16 cellular contexts compared by ENCODE assay signal in the genomic region with DNA sequence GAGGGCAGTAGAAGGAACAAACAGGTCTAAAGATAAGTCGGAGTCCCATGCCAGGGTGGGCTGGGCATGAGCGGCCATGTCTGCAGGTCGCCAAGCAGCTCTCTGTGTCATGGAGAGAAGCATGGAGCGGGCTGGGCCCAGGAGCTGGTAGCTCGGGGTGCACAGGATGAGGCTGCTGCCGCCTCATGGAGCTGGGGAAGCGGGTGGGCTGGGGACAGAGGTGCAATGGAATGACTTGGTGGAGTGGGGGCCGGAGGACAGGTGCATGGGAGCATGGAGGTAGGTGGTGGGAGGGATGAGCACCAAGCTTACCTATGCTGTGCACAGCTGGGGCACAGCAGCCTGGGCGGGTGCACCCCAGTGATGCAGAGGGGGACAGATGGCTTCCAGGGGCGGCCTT. TPM values are rescaled to one million over a fixed set of nuclear protein-coding genes. Genes with fewer than 3 reads are reported as not detected.
DNase-seq lines count a peak whose midpoint lies in the region; ATAC-seq and TF ChIP-seq lines count a peak whose summit lies in the region.
"Had no signal": no experiment of that assay in that cellular context is flagged by ENCODE, and none has a peak within 500 bp of the region (broad histone marks: within the 10 kb centered on the region; RNA-seq: fewer than 3 reads in every experiment).

No MANE protein-coding gene starts in this region.

- no peak overlapping the region for H3K4me2 ChIP-seq in neuronal stem cell (ENCODE audit: insufficient read depth, low read length, poor library complexity, severe bottlenecking)
- H3K4me2 ChIP-seq: BLaER1 had no signal

- no peak overlapping the region for H3K18ac ChIP-seq in neuronal stem cell (ENCODE audit: low read length)

- H3K4me3 ChIP-seq in H7 (ENCODE audit: insufficient read depth, low read depth, low read length): no peak overlapping the region
- no peak overlapping the region for H3K4me3 ChIP-seq in endodermal cell (ENCODE audit: low read length)
- H3K4me3 ChIP-seq in neuronal stem cell (ENCODE audit: low read length in 2 of 2): no peak overlapping the region
- H3K4me3 ChIP-seq in transverse colon: no peak overlapping the region
- H3K4me3 ChIP-seq: BLaER1, GM12878, HAP-1 had no signal

- H3K9me3 Mint-ChIP-seq in endodermal cell: no peaks in the 10 kb centered on the region
- H3K9me3 Mint-ChIP-seq: CD4-positive, alpha-beta memory T cell had no signal

- H3K9ac ChIP-seq in endodermal cell (ENCODE audit: extremely low read depth, low read length, poor library complexity, severe bottlenecking) (no peak overlapping the region), neuronal stem cell (ENCODE audit: low read depth, low read length, poor library complexity) (no peak overlapping the region)
- H3K9ac ChIP-seq: BLaER1 had no signal

- H3K23ac ChIP-seq in neuronal stem cell (ENCODE audit: low read depth, low read length, poor library complexity): no peak overlapping the region

- H2AFZ ChIP-seq in neuronal stem cell (ENCODE audit: low read length): no peak overlapping the region

- H3K4me1 Mint-ChIP-seq in endodermal cell: no peaks in the 10 kb centered on the region

- no peak overlapping the region for H2BK5ac ChIP-seq in neuronal stem cell (ENCODE audit: low read length)

- no peak overlapping the region for H3K4ac ChIP-seq in neuronal stem cell (ENCODE audit: low read length)

- 92 to 95% methylated on average over 8 to 10 of the region's 10 CpGs for WGBS in endodermal cell (ENCODE audit: insufficient coverage in 1 of 2, insufficient read length in 1 of 2), 2 experiments
- no CpG with 5 or more reads among the region's 10 CpGs for WGBS in neuronal stem cell (ENCODE audit: extremely low coverage in 2 of 2, insufficient read length in 2 of 2, insufficient replicate concordance in 1 of 2), 2 donors
- 77 to 78% methylated on average over 3 to 10 of the region's 10 CpGs for WGBS in transverse colon (ENCODE audit: low coverage in 1 of 2), 2 donors

- peaks cover 52% of the 10 kb centered on the region for H3K27me3 ChIP-seq in H7 (ENCODE audit: control insufficient read depth, insufficient read depth, low read length)
- H3K27me3 ChIP-seq in endodermal cell (ENCODE audit: control insufficient read depth, insufficient read depth, low read length, poor library complexity, severe bottlenecking): peaks cover 87% of the 10 kb centered on the region
- H3K27me3 ChIP-seq in neuronal stem cell (ENCODE audit: control insufficient read depth in 3 of 3, insufficient read depth in 3 of 3, low read depth in 1 of 3, low read length in 3 of 3): peaks cover 0 to 31% (median 19%) of the 10 kb centered on the region in 3 experiments
- H3K27me3 ChIP-seq in transverse colon: peaks cover 72% of the 10 kb centered on the region

- no peaks in the 10 kb centered on the region for H3K36me3 Mint-ChIP-seq in endodermal cell (ENCODE audit: low read depth)
- H3K36me3 Mint-ChIP-seq: CD14-positive monocyte; CD4-positive, alpha-beta memory T cell had no signal

- no peak overlapping the region for H2BK15ac ChIP-seq in neuronal stem cell (ENCODE audit: low read length)

- no peaks in the 10 kb centered on the region for H3K79me1 ChIP-seq in neuronal stem cell (ENCODE audit: low read depth, low read length)

- intact Hi-C loops in transverse colon (cut with DNase I; ENCODE audit: low total_unique reads): no loop called here

- H3K9me3 ChIP-seq in endodermal cell (ENCODE audit: control insufficient read depth, low read length): no peaks in the 10 kb centered on the region
- no peaks in the 10 kb centered on the region for H3K9me3 ChIP-seq in neuronal stem cell (replicated peaks in 1 of 2; ENCODE audit: control insufficient read depth in 2 of 2, insufficient read depth in 1 of 2, low read depth in 1 of 2, low read length in 2 of 2)
- H3K9me3 ChIP-seq in transverse colon: no peaks in the 10 kb centered on the region
- H3K9me3 ChIP-seq: BLaER1, HAP-1 had no signal

- no peak overlapping the region for H3K4me3 Mint-ChIP-seq in endodermal cell
- H3K4me3 Mint-ChIP-seq: CD14-positive monocyte; CD4-positive, alpha-beta memory T cell had no signal

- H3K36me3 ChIP-seq in H7 (replicated peaks; ENCODE audit: control insufficient read depth, insufficient read depth, low read length) (no peaks in the 10 kb centered on the region), endodermal cell (ENCODE audit: control insufficient read depth, insufficient read depth, low read length) (no peaks in the 10 kb centered on the region), neuronal stem cell (replicated peaks in 1 of 2; ENCODE audit: control insufficient read depth in 2 of 2, insufficient read depth in 2 of 2, low read length in 2 of 2) (no peaks in the 10 kb centered on the region), transverse colon (no peaks in the 10 kb centered on the region)
- H3K36me3 ChIP-seq: BLaER1, HAP-1 had no signal

- no peak overlapping the region for H4K8ac ChIP-seq in neuronal stem cell (ENCODE audit: low read depth, low read length)

- peak; percentile 34 for DNase-seq in H7
- peak; percentile 26 for DNase-seq in endodermal cell
- DNase-seq in neuronal stem cell (ENCODE audit: low spot score): no peak
- no peak for DNase-seq in transverse colon
- no peak for DNase-seq in ACHN
- DNase-seq: AML-193, DMS79 treated with DMSO at 0.1 percent for 48 hours, GF-D8 had no signal

- H2AK5ac ChIP-seq in neuronal stem cell (ENCODE audit: low read depth, low read length): peak overlapping the region; percentile 2

- H3K27ac ChIP-seq in endodermal cell (ENCODE audit: low read depth, low read length) (no peak overlapping the region), neuronal stem cell (replicated peaks; ENCODE audit: low read length) (no peak overlapping the region), transverse colon (no peak overlapping the region)
- H3K27ac ChIP-seq: BLaER1, HL-60 had no signal

- in situ Hi-C loops in transverse colon (cut with MboI; ENCODE audit: low pct_ligation_motif_present in 1 of 4, low pct_unique_long_range_greater_than_20kb in 1 of 4, low sequenced_read_pairs in 3 of 4): no loop called here
- in situ Hi-C loops in ACHN (cut with HindIII; ENCODE audit: low pct_ligation_motif_present, low pct_unique_long_range_greater_than_20kb, low sequenced_read_pairs): no loop called here

- H3K14ac ChIP-seq in neuronal stem cell (ENCODE audit: low read length): no peak overlapping the region

- peaks cover 88% of the 10 kb centered on the region for H3K27me3 Mint-ChIP-seq in endodermal cell (ENCODE audit: insufficient read depth)

- H3K4me1 ChIP-seq in endodermal cell (ENCODE audit: control insufficient read depth, insufficient read depth, low read length) (no peaks in the 10 kb centered on the region), neuronal stem cell (ENCODE audit: control insufficient read depth in 2 of 2, insufficient read depth in 1 of 2, low read depth in 1 of 2, low read length in 2 of 2) (peaks cover 5 to 32% of the 10 kb centered on the region in 2 donors), transverse colon (peaks cover 0 to 7% (median 2%) of the 10 kb centered on the region in 4 donors)
- H3K4me1 ChIP-seq: HAP-1 had no signal

- no peak for ATAC-seq in HG02870 (IDR thresholded peaks at IDR 0.05; ENCODE audit: unreplicated experiment)
- ATAC-seq: GM12878 had no signal

- TF ChIP-seq CTCF in endodermal cell (conservative IDR thresholded peaks at IDR 0.05) (no peak), transverse colon (IDR thresholded peaks at IDR 0.05) (no peak)

- H4K91ac ChIP-seq in neuronal stem cell (ENCODE audit: low read depth, low read length, poor library complexity): no peak overlapping the region

- H3K27ac Mint-ChIP-seq in endodermal cell: no peak overlapping the region

- TF ChIP-seq POLR2A in transverse colon (IDR thresholded peaks at IDR 0.05): no peak

- no peak overlapping the region for H2BK120ac ChIP-seq in neuronal stem cell (ENCODE audit: low read depth, low read length)

- TF ChIP-seq EP300 in transverse colon (IDR thresholded peaks at IDR 0.05; ENCODE audit: low read depth): no peak

- no peak overlapping the region for H2BK12ac ChIP-seq in neuronal stem cell (ENCODE audit: low read length)

RNA-seq across cellular contexts. Expression of a gene that starts 3.6 kb away (rescaled TPM):
- total RNA-seq in H7 (2014; rRNA removed; shearing (Covaris generic)): 0.85 and 1.9 TPM in 2 replicates
- total RNA-seq in endodermal cell (1 to 10 TPM in 1 of 2 donors, under 1 TPM in 1; 1.00 to 1.5 TPM), transverse colon (1 to 10 TPM; 2.9 to 7.4 (median 6.8) TPM)
- polyA plus RNA-seq in endodermal cell (2013, experiment 1 of 2): 26.7 TPM
- polyA plus RNA-seq in endodermal cell (2013, experiment 2 of 2): 29.3 TPM
- polyA plus RNA-seq in neuronal stem cell (2013, experiment 1 of 2): 33.3 TPM
- polyA plus RNA-seq in neuronal stem cell (2013, experiment 2 of 2): 33.6 TPM
- polyA plus RNA-seq: CD14-positive monocyte; CD4-positive, alpha-beta memory T cell had no signal

RNA-seq across cellular contexts. Expression of a gene that starts 24.5 kb away (rescaled TPM):
- 9.2 and 12.3 TPM in 2 replicates for total RNA-seq in H7 (2014; rRNA removed; shearing (Covaris generic))
- total RNA-seq in endodermal cell (1 to 10 TPM in 1 of 2 donors, under 1 TPM in 1; 0.86 to 1.9 TPM), transverse colon (10 to 100 TPM; 12.1 to 24.3 (median 17.3) TPM)
- polyA plus RNA-seq in endodermal cell (2013, experiment 1 of 2): 5.0 TPM
- 3.8 TPM for polyA plus RNA-seq in endodermal cell (2013, experiment 2 of 2)
- polyA plus RNA-seq in neuronal stem cell (2013, experiment 1 of 2): 1.3 TPM
- polyA plus RNA-seq in neuronal stem cell (2013, experiment 2 of 2): 1.4 TPM
- total RNA-seq: HT1080 had no signal

RNA-seq across cellular contexts. Expression of a gene that starts 40.4 kb away (rescaled TPM):
- 2.9 and 6.4 TPM in 2 replicates for total RNA-seq in H7 (2014; rRNA removed; shearing (Covaris generic))
- 1 to 10 TPM; 1.1 to 1.2 TPM for total RNA-seq in endodermal cell
- 2.0 TPM for polyA plus RNA-seq in endodermal cell (2013, experiment 1 of 2)
- 1.3 TPM for polyA plus RNA-seq in endodermal cell (2013, experiment 2 of 2)
- 1.3 TPM for polyA plus RNA-seq in neuronal stem cell (2013, experiment 1 of 2)
- 1.3 TPM for polyA plus RNA-seq in neuronal stem cell (2013, experiment 2 of 2)
- total RNA-seq in transverse colon: 1 to 10 TPM; 1.2 to 7.9 (median 2.2) TPM

RNA-seq across cellular contexts. Expression of a gene that starts 58.9 kb away (rescaled TPM):
- 66.5 and 80.0 TPM in 2 replicates for total RNA-seq in H7 (2014; rRNA removed; shearing (Covaris generic))
- total RNA-seq in endodermal cell (100 to 1,000 TPM; 331 to 399 TPM), transverse colon (100 to 1,000 TPM; 196 to 458 (median 377) TPM)
- 250 TPM for polyA plus RNA-seq in endodermal cell (2013, experiment 1 of 2)
- 216 TPM for polyA plus RNA-seq in endodermal cell (2013, experiment 2 of 2)
- polyA plus RNA-seq in neuronal stem cell (2013, experiment 1 of 2): 214 TPM
- 215 TPM for polyA plus RNA-seq in neuronal stem cell (2013, experiment 2 of 2)

Comparison
In these comparisons a context has a peak if more than half of its experiments do, and no peak if none do; other contexts are left out.
1. DNase-seq: peak in H7 (single experiment) and endodermal cell (single experiment); none in neuronal stem cell (single experiment), transverse colon (single experiment) and ACHN (single experiment).